Comparison of ENCODE assay signal across 1 cellular context in the genomic region with DNA sequence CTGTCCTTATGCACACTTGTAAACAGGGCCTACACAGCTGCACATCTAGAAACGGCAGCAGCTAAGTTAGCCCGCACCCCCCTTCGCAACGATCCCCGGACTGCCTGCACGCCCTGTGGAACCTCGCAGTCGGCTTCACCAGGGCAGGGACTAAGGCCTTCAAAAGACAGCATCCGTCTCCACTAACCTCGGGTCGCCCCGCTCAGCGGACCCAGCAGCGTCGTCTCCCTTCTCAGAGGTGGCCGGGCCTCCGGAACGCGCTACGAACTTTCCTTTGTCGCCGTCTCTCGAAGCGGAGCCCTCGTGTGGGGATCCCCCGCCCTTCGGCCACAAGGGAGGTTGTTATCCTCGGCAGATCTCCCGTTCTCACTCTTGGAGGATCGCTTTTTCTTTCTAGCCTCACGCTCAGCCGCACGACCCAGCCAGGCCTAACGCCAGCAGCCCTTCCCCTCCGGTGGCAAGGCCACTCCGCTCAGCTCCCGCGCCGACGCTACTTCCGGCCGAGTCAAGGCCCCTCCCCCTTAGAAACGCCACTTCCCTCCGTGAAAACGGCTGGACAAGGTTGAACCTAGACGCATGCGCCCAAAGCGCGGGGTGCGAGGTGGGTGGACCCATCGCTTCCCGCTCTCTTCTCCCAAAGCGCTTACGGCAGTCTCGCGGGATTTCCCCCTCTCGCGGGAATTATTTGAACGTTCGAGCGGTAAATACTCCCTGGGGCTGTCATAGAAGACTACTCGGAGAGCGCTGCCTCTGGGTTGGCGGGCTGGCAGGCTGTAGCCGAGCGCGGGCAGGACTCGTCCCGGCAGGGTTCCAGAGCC.
A peak's percentile ranks its signal among the peaks of the same experiment; 100 is the strongest.
TF ChIP-seq lines count a peak whose summit lies in the region.

A gene (minus strand): TSS at position 498 of the 818 bp plus-strand sequence. CDS start 6,616 bp downstream, outside the sequence.
A gene with protein sequence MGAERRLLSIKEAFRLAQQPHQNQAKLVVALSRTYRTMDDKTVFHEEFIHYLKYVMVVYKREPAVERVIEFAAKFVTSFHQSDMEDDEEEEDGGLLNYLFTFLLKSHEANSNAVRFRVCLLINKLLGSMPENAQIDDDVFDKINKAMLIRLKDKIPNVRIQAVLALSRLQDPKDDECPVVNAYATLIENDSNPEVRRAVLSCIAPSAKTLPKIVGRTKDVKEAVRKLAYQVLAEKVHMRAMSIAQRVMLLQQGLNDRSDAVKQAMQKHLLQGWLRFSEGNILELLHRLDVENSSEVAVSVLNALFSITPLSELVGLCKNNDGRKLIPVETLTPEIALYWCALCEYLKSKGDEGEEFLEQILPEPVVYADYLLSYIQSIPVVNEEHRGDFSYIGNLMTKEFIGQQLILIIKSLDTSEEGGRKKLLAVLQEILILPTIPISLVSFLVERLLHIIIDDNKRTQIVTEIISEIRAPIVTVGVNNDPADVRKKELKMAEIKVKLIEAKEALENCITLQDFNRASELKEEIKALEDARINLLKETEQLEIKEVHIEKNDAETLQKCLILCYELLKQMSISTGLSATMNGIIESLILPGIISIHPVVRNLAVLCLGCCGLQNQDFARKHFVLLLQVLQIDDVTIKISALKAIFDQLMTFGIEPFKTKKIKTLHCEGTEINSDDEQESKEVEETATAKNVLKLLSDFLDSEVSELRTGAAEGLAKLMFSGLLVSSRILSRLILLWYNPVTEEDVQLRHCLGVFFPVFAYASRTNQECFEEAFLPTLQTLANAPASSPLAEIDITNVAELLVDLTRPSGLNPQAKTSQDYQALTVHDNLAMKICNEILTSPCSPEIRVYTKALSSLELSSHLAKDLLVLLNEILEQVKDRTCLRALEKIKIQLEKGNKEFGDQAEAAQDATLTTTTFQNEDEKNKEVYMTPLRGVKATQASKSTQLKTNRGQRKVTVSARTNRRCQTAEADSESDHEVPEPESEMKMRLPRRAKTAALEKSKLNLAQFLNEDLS (plus strand): TSS at position 720 of the 818 bp plus-strand sequence. CDS start 99 bp downstream, outside the sequence.

TF ChIP-seq in K562, 482 proteins besides CTCF, POLR2A, EP300 and RAD21 (continued from another document and continues in another):
- TF ChIP-seq, protein P1, sequence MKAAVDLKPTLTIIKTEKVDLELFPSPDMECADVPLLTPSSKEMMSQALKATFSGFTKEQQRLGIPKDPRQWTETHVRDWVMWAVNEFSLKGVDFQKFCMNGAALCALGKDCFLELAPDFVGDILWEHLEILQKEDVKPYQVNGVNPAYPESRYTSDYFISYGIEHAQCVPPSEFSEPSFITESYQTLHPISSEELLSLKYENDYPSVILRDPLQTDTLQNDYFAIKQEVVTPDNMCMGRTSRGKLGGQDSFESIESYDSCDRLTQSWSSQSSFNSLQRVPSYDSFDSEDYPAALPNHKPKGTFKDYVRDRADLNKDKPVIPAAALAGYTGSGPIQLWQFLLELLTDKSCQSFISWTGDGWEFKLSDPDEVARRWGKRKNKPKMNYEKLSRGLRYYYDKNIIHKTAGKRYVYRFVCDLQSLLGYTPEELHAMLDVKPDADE (conservative IDR thresholded peaks at IDR 0.05; ENCODE audit: control insufficient read depth, low read depth, low read length): peak; percentile 63
- TF ChIP-seq BRF1 (IDR thresholded peaks at IDR 0.05; ENCODE audit: borderline replicate concordance, extremely low read depth, insufficient read length) (no peak), RBM17 (IDR thresholded peaks at IDR 0.05; ENCODE audit: borderline replicate concordance, low read depth, low read length) (no peak), SETDB1 (IDR thresholded peaks at IDR 0.05; ENCODE audit: low read length) (no peak), ZNF75A (CRISPR knock-in tag; IDR thresholded peaks at IDR 0.05) (no peak), PCBP1 (IDR thresholded peaks at IDR 0.05; ENCODE audit: low read depth, low read length, poor library complexity, severe bottlenecking) (peak; percentile 22), KLF16 (IDR thresholded peaks at IDR 0.05) (no peak), NBN (IDR thresholded peaks at IDR 0.05; ENCODE audit: low read depth) (no peak), CBFA2T2 (conservative IDR thresholded peaks at IDR 0.05) (no peak), CSDE1 (IDR thresholded peaks at IDR 0.05) (no peak), ZNF77 (CRISPR knock-in tag; IDR thresholded peaks at IDR 0.05) (no peak), JUNB (CRISPR knock-in tag; conservative IDR thresholded peaks at IDR 0.05) (no peak), NELFE (IDR thresholded peaks at IDR 0.05; ENCODE audit: insufficient read depth, insufficient read length) (no peak), GABPB1 (CRISPR knock-in tag; IDR thresholded peaks at IDR 0.05) (peak; percentile 95), NRF1 (conservative IDR thresholded peaks at IDR 0.05 in 1 of 2, IDR thresholded peaks at IDR 0.05 in 1 of 2) (peak; percentile 92 to 93), ZNF316 (IDR thresholded peaks at IDR 0.05) (no peak), LCOR (CRISPR knock-in tag; IDR thresholded peaks at IDR 0.05) (peak; percentile 96), ZNF274 (IDR thresholded peaks at IDR 0.05; ENCODE audit: borderline replicate concordance, low read depth, low read length) (no peak), TAF9B (IDR thresholded peaks at IDR 0.05; ENCODE audit: partially characterized antibody) (peak; percentile 61), RHOXF2B (CRISPR knock-in tag; conservative IDR thresholded peaks at IDR 0.05) (no peak)
- TF ChIP-seq, protein P2, sequence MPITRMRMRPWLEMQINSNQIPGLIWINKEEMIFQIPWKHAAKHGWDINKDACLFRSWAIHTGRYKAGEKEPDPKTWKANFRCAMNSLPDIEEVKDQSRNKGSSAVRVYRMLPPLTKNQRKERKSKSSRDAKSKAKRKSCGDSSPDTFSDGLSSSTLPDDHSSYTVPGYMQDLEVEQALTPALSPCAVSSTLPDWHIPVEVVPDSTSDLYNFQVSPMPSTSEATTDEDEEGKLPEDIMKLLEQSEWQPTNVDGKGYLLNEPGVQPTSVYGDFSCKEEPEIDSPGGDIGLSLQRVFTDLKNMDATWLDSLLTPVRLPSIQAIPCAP (CRISPR knock-in tag; IDR thresholded peaks at IDR 0.05; ENCODE audit: borderline replicate concordance): peak; percentile 67; the same call in 1 of the 2 replicates
- TF ChIP-seq, protein P3, sequence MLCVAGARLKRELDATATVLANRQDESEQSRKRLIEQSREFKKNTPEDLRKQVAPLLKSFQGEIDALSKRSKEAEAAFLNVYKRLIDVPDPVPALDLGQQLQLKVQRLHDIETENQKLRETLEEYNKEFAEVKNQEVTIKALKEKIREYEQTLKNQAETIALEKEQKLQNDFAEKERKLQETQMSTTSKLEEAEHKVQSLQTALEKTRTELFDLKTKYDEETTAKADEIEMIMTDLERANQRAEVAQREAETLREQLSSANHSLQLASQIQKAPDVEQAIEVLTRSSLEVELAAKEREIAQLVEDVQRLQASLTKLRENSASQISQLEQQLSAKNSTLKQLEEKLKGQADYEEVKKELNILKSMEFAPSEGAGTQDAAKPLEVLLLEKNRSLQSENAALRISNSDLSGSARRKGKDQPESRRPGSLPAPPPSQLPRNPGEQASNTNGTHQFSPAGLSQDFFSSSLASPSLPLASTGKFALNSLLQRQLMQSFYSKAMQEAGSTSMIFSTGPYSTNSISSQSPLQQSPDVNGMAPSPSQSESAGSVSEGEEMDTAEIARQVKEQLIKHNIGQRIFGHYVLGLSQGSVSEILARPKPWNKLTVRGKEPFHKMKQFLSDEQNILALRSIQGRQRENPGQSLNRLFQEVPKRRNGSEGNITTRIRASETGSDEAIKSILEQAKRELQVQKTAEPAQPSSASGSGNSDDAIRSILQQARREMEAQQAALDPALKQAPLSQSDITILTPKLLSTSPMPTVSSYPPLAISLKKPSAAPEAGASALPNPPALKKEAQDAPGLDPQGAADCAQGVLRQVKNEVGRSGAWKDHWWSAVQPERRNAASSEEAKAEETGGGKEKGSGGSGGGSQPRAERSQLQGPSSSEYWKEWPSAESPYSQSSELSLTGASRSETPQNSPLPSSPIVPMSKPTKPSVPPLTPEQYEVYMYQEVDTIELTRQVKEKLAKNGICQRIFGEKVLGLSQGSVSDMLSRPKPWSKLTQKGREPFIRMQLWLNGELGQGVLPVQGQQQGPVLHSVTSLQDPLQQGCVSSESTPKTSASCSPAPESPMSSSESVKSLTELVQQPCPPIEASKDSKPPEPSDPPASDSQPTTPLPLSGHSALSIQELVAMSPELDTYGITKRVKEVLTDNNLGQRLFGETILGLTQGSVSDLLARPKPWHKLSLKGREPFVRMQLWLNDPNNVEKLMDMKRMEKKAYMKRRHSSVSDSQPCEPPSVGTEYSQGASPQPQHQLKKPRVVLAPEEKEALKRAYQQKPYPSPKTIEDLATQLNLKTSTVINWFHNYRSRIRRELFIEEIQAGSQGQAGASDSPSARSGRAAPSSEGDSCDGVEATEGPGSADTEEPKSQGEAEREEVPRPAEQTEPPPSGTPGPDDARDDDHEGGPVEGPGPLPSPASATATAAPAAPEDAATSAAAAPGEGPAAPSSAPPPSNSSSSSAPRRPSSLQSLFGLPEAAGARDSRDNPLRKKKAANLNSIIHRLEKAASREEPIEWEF (CRISPR knock-in tag; IDR thresholded peaks at IDR 0.05): no peak
- TF ChIP-seq, protein P4, sequence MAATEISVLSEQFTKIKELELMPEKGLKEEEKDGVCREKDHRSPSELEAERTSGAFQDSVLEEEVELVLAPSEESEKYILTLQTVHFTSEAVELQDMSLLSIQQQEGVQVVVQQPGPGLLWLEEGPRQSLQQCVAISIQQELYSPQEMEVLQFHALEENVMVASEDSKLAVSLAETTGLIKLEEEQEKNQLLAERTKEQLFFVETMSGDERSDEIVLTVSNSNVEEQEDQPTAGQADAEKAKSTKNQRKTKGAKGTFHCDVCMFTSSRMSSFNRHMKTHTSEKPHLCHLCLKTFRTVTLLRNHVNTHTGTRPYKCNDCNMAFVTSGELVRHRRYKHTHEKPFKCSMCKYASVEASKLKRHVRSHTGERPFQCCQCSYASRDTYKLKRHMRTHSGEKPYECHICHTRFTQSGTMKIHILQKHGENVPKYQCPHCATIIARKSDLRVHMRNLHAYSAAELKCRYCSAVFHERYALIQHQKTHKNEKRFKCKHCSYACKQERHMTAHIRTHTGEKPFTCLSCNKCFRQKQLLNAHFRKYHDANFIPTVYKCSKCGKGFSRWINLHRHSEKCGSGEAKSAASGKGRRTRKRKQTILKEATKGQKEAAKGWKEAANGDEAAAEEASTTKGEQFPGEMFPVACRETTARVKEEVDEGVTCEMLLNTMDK (IDR thresholded peaks at IDR 0.05; ENCODE audit: borderline replicate concordance, insufficient read depth, low read depth, low read length, poor library complexity, severe bottlenecking): peak; percentile 73
- TF ChIP-seq, protein P5, sequence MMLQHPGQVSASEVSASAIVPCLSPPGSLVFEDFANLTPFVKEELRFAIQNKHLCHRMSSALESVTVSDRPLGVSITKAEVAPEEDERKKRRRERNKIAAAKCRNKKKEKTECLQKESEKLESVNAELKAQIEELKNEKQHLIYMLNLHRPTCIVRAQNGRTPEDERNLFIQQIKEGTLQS (IDR thresholded peaks at IDR 0.05): no peak
- TF ChIP-seq, protein P5 (CRISPR knock-in tag; conservative IDR thresholded peaks at IDR 0.05): no peak; the same call in 1 of the 2 replicates
- TF ChIP-seq, protein P6, sequence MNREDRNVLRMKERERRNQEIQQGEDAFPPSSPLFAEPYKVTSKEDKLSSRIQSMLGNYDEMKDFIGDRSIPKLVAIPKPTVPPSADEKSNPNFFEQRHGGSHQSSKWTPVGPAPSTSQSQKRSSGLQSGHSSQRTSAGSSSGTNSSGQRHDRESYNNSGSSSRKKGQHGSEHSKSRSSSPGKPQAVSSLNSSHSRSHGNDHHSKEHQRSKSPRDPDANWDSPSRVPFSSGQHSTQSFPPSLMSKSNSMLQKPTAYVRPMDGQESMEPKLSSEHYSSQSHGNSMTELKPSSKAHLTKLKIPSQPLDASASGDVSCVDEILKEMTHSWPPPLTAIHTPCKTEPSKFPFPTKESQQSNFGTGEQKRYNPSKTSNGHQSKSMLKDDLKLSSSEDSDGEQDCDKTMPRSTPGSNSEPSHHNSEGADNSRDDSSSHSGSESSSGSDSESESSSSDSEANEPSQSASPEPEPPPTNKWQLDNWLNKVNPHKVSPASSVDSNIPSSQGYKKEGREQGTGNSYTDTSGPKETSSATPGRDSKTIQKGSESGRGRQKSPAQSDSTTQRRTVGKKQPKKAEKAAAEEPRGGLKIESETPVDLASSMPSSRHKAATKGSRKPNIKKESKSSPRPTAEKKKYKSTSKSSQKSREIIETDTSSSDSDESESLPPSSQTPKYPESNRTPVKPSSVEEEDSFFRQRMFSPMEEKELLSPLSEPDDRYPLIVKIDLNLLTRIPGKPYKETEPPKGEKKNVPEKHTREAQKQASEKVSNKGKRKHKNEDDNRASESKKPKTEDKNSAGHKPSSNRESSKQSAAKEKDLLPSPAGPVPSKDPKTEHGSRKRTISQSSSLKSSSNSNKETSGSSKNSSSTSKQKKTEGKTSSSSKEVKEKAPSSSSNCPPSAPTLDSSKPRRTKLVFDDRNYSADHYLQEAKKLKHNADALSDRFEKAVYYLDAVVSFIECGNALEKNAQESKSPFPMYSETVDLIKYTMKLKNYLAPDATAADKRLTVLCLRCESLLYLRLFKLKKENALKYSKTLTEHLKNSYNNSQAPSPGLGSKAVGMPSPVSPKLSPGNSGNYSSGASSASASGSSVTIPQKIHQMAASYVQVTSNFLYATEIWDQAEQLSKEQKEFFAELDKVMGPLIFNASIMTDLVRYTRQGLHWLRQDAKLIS (CRISPR knock-in tag; IDR thresholded peaks at IDR 0.05): peak; percentile 88; the same call in 1 of the 2 replicates
- TF ChIP-seq, protein P7, sequence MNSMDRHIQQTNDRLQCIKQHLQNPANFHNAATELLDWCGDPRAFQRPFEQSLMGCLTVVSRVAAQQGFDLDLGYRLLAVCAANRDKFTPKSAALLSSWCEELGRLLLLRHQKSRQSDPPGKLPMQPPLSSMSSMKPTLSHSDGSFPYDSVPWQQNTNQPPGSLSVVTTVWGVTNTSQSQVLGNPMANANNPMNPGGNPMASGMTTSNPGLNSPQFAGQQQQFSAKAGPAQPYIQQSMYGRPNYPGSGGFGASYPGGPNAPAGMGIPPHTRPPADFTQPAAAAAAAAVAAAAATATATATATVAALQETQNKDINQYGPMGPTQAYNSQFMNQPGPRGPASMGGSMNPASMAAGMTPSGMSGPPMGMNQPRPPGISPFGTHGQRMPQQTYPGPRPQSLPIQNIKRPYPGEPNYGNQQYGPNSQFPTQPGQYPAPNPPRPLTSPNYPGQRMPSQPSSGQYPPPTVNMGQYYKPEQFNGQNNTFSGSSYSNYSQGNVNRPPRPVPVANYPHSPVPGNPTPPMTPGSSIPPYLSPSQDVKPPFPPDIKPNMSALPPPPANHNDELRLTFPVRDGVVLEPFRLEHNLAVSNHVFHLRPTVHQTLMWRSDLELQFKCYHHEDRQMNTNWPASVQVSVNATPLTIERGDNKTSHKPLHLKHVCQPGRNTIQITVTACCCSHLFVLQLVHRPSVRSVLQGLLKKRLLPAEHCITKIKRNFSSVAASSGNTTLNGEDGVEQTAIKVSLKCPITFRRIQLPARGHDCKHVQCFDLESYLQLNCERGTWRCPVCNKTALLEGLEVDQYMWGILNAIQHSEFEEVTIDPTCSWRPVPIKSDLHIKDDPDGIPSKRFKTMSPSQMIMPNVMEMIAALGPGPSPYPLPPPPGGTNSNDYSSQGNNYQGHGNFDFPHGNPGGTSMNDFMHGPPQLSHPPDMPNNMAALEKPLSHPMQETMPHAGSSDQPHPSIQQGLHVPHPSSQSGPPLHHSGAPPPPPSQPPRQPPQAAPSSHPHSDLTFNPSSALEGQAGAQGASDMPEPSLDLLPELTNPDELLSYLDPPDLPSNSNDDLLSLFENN (IDR thresholded peaks at IDR 0.05; ENCODE audit: low read depth in 2 of 2, low read length in 2 of 2): no peak
